Comparison of ENCODE assay signal across 9 cellular contexts in genomic region chr6:110476046-110476849, GRCh38. TPM values are rescaled to one million over a fixed set of nuclear protein-coding genes. Genes with fewer than 3 reads are reported as not detected.
DNase-seq lines count a peak whose midpoint lies in the region; ATAC-seq and TF ChIP-seq lines count a peak whose summit lies in the region.
"Had no signal": no experiment of that assay in that cellular context is flagged by ENCODE, and none has a peak within 500 bp of the region (broad histone marks: within the 10 kb centered on the region; RNA-seq: fewer than 3 reads in every experiment).

A gene with protein sequence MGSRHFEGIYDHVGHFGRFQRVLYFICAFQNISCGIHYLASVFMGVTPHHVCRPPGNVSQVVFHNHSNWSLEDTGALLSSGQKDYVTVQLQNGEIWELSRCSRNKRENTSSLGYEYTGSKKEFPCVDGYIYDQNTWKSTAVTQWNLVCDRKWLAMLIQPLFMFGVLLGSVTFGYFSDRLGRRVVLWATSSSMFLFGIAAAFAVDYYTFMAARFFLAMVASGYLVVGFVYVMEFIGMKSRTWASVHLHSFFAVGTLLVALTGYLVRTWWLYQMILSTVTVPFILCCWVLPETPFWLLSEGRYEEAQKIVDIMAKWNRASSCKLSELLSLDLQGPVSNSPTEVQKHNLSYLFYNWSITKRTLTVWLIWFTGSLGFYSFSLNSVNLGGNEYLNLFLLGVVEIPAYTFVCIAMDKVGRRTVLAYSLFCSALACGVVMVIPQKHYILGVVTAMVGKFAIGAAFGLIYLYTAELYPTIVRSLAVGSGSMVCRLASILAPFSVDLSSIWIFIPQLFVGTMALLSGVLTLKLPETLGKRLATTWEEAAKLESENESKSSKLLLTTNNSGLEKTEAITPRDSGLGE (minus strand): TSS chr6:110476613. CDS start chr6:110476574, 39 bp downstream.

- peaks cover 39% of the 10 kb centered on the region for H3K27me3 Mint-ChIP-seq in Calu3 (ENCODE audit: unreplicated experiment)

- H3K9me3 Mint-ChIP-seq in Calu3 (ENCODE audit: low read depth, unreplicated experiment), result no peaks in the 10 kb centered on the region
- H3K9me3 Mint-ChIP-seq: activated naive CD4-positive, alpha-beta T cell treated with anti-CD3 and anti-CD28 coated beads, Interleukin-2, amount 50 U/mL, for 72 hours had no signal

- WGBS in esophagus squamous epithelium, 2 donors, result 8 to 10% methylated on average over 4 to 25 of the region's 85 CpGs
- 6% methylated on average over 81 of the region's 85 CpGs for WGBS in prostate gland

- no peaks in the 10 kb centered on the region for H4K20me1 ChIP-seq in MM.1S (ENCODE audit: insufficient read depth, low read length)

- CTCF ChIA-PET in Calu3 (lab: Charles Lee), result no interaction called here

- H3K27me3 ChIP-seq in esophagus squamous epithelium (peaks cover 0 to 53% (median 0%) of the 10 kb centered on the region in 4 donors), prostate gland (replicated peaks; ENCODE audit: insufficient read depth) (no peaks in the 10 kb centered on the region), MM.1S (replicated peaks; ENCODE audit: insufficient read depth, low read length) (no peaks in the 10 kb centered on the region)
- peaks cover 5% of the 10 kb centered on the region for H3K27me3 ChIP-seq in effector memory CD4-positive, alpha-beta T cell (replicated peaks; ENCODE audit: control insufficient read depth, insufficient read depth, low read length, poor library complexity, severe bottlenecking)

- no peaks in the 10 kb centered on the region for H3F3A ChIP-seq in MM.1S (ENCODE audit: insufficient read depth, low read length)

- peaks cover 0 to 14% (median 0%) of the 10 kb centered on the region in 3 donors for H3K4me1 ChIP-seq in esophagus squamous epithelium
- no peaks in the 10 kb centered on the region for H3K4me1 ChIP-seq in prostate gland (replicated peaks)
- no peaks in the 10 kb centered on the region for H3K4me1 ChIP-seq in MM.1S (ENCODE audit: low read length)
- H3K4me1 ChIP-seq in effector memory CD4-positive, alpha-beta T cell (ENCODE audit: control insufficient read depth, insufficient read depth, low read length, poor library complexity, severe bottlenecking), result no peaks in the 10 kb centered on the region

- TF ChIP-seq CTCF in Calu3 (IDR thresholded peaks at IDR 0.05; ENCODE audit: unreplicated experiment), result no peak
- TF ChIP-seq CTCF in esophagus squamous epithelium (IDR thresholded peaks at IDR 0.05), result no peak
- TF ChIP-seq CTCF in prostate gland (IDR thresholded peaks at IDR 0.05), result no peak
- no peak for TF ChIP-seq CTCF in MM.1S (IDR thresholded peaks at IDR 0.05; ENCODE audit: low read length)

- H3K9me3 ChIP-seq in esophagus squamous epithelium (no peaks in the 10 kb centered on the region), prostate gland (no peaks in the 10 kb centered on the region), MM.1S (replicated peaks; ENCODE audit: insufficient read depth, low read length) (no peaks in the 10 kb centered on the region)
- H3K9me3 ChIP-seq in effector memory CD4-positive, alpha-beta T cell (ENCODE audit: control insufficient read depth, low read length), result no peaks in the 10 kb centered on the region

- no peak for TF ChIP-seq POLR2A in esophagus squamous epithelium (IDR thresholded peaks at IDR 0.05)
- TF ChIP-seq POLR2A in prostate gland (IDR thresholded peaks at IDR 0.05), result no peak

- no peaks in the 10 kb centered on the region for H3K36me3 Mint-ChIP-seq in Calu3 (ENCODE audit: insufficient read depth, unreplicated experiment)

- no TSS peak for BruUV-seq in Calu3 (replicated peaks; lab: Mats Ljungman, UMichigan)

- no peaks in the 10 kb centered on the region for H3K36me3 ChIP-seq in esophagus squamous epithelium
- no peaks in the 10 kb centered on the region for H3K36me3 ChIP-seq in prostate gland
- H3K36me3 ChIP-seq in MM.1S (replicated peaks; ENCODE audit: insufficient read depth, low read length), result no peaks in the 10 kb centered on the region
- H3K36me3 ChIP-seq in effector memory CD4-positive, alpha-beta T cell (ENCODE audit: control insufficient read depth, insufficient read depth, low read length), result no peaks in the 10 kb centered on the region

- H3K4me1 Mint-ChIP-seq in Calu3 (ENCODE audit: low read depth, unreplicated experiment), result no peaks in the 10 kb centered on the region

- no peak within 1 kb of the TSS for H3K27ac Mint-ChIP-seq in Calu3 (ENCODE audit: unreplicated experiment)

- intact Hi-C loops in Calu3 (cut with micrococcal nuclease; ENCODE audit: unreplicated experiment) (no loop called here), esophagus squamous epithelium (cut with DNase I) (no loop called here), prostate gland (cut with DNase I) (no loop called here)

- no peak for ATAC-seq in HG02970 (IDR thresholded peaks at IDR 0.05; ENCODE audit: low FRiP score, unreplicated experiment)

- H3K9me2 ChIP-seq in MM.1S (replicated peaks; ENCODE audit: insufficient read depth, low read length), result no peaks in the 10 kb centered on the region

- no peak within 1 kb of the TSS for H3K4me2 ChIP-seq in MM.1S (ENCODE audit: low read depth, low read length)

- H3K4me3 ChIP-seq in esophagus squamous epithelium (peak within 1 kb of the TSS in 3 of 4 donors; percentile 25 to 61 (median 39)), prostate gland (peak within 1 kb of the TSS; percentile 15 to 35), MM.1S (ENCODE audit: low read length) (no peak within 1 kb of the TSS)
- H3K4me3 ChIP-seq in effector memory CD4-positive, alpha-beta T cell (ENCODE audit: insufficient read depth, low read depth, low read length, poor library complexity, severe bottlenecking), result no peak within 1 kb of the TSS

- no peaks in the 10 kb centered on the region for H3K79me2 ChIP-seq in MM.1S (ENCODE audit: low read length)

- DNase-seq in Calu3, result no peak
- DNase-seq in NOMO-1 (lab: John Stamatoyannopoulos, UW; ENCODE audit: unreplicated experiment in 2 of 2), result peak; percentile 12 to 63
- DNase-seq in esophagus squamous epithelium (lab: John Stamatoyannopoulos, UW), result no peak
- no peak for DNase-seq in prostate gland (ENCODE audit: low spot score)
- no peak for DNase-seq in MM.1S
- no peak for DNase-seq in NCI-H1092 treated with DMSO at 0.1 percent for 48 hours (lab: John Stamatoyannopoulos, UW)
- DNase-seq in effector memory CD4-positive, alpha-beta T cell, result no peak

- H2AFZ ChIP-seq in MM.1S (ENCODE audit: low read length), result no peak within 1 kb of the TSS

- peak within 1 kb of the TSS; percentile 70 for H3K4me3 Mint-ChIP-seq in Calu3 (ENCODE audit: low read depth, unreplicated experiment)

- no peak within 1 kb of the TSS for H3K9ac ChIP-seq in MM.1S (ENCODE audit: low read length)

- H3K27ac ChIP-seq in esophagus squamous epithelium (no peak within 1 kb of the TSS), prostate gland (no peak within 1 kb of the TSS), MM.1S (ENCODE audit: low read length) (no peak within 1 kb of the TSS)
- no peak within 1 kb of the TSS for H3K27ac ChIP-seq in effector memory CD4-positive, alpha-beta T cell (ENCODE audit: insufficient read depth, low read length, poor library complexity, severe bottlenecking)

RNA-seq across cellular contexts. Expression of the gene that starts here (rescaled TPM):
- total RNA-seq in Calu3 (2022) (not detected in 2 replicates), esophagus squamous epithelium (under 1 TPM in 1 of 4 donors, not detected in 3; 0.38 TPM), prostate gland (1 to 10 TPM in 1 of 2 donors, not detected in 1; 2.7 TPM)
- total RNA-seq: activated naive CD4-positive, alpha-beta T cell treated with anti-CD3 and anti-CD28 coated beads, Interleukin-2, amount 50 U/mL, for 72 hours had no signal

Comparison
In these comparisons a context has a peak if more than half of its experiments do, and no peak if none do; other contexts are left out.
1. DNase-seq: peak in NOMO-1 (2 of 2); none in Calu3 (single experiment), esophagus squamous epithelium (single experiment), prostate gland (single experiment), MM.1S (single experiment), NCI-H1092 treated with DMSO at 0.1 percent for 48 hours (single experiment) and effector memory CD4-positive, alpha-beta T cell (0 of 3).
2. H3K4me3 ChIP-seq: peak in esophagus squamous epithelium (3 of 4) and prostate gland (2 of 2); none in MM.1S (single experiment) and effector memory CD4-positive, alpha-beta T cell (single experiment).